In the genomic region with DNA sequence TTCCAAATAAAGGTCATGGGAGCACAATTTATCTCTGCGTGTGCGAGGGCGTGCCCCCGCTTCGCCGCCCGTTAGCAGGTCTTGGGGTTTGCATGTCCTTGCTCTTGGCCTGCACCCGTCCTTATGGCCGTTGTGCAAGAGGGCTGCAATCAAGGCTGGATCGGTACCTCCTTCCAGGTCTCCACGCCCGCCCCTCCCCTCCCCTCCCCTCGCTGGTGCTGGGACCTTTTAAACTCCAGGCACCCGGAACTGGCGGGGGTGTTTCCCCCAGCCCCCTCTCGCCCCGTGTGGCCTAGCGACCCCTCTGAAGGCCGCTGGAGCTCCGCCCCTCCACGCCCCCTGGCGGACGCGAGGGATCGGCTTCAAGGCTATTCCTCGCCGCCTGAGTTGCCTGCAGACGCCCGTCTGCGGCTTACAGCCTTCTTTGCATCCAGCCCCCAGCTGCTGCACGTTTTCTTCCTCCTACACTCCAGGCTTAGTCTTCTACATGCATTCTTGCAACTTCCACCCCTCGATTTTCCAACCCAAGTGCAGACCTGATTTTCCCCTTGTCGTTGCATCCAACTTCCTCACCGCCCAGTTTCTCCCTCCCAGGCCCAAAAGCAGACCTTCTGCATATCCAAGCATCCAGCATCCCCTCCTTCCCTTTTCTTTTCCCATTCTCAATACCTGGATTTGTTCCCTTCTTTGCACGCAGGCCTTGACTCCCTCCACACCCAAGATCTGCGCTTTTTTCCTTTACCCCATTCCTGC, we compare ENCODE assay signal across 8 cellular contexts. TPM values are rescaled to one million over a fixed set of nuclear protein-coding genes. Genes with fewer than 3 reads are reported as not detected.
DNase-seq lines count a peak whose midpoint lies in the region; ATAC-seq, FAIRE-seq and TF ChIP-seq lines count a peak whose summit lies in the region.

No MANE protein-coding gene starts in this region.

- no peaks in the 10 kb centered on the region for H3K9me3 ChIP-seq in A549
- H3K9me3 ChIP-seq in keratinocyte (ENCODE audit: control insufficient read depth, low read depth, low read length): no peaks in the 10 kb centered on the region

- CTCF ChIA-PET in A549 (lab: Yijun Ruan, JAX): interaction anchor here (0.6 to 5.1 kb wide), 26 partner anchors 10 to 511 kb away, joined by 3 to 64 read pairs (median 4); a partner anchor contains a TSS

- ATAC-seq in A549: peak; percentile 80 to 87
- ATAC-seq in GM18505 (IDR thresholded peaks at IDR 0.05; ENCODE audit: unreplicated experiment): peak; percentile 69
- ATAC-seq in HG03025 (IDR thresholded peaks at IDR 0.05; ENCODE audit: low FRiP score, unreplicated experiment): peak; percentile 74

- peak; percentile 76 to 81 for DNase-seq in A549 (ENCODE audit: low read depth in 1 of 2, low spot score in 1 of 2)
- DNase-seq in NCI-H2107 treated with DMSO at 0.1 percent for 48 hours (lab: John Stamatoyannopoulos, UW; ENCODE audit: unreplicated experiment): peak; percentile 43
- peak in 59 of 61 donors; percentile 28 to 86 (median 71) for DNase-seq in caudate nucleus (lab: John Stamatoyannopoulos, UW)
- no peak for DNase-seq in keratinocyte (ENCODE audit: low read depth, low spot score)
- peak; percentile 57 to 73 (median 65) for DNase-seq in stimulated activated CD4-positive, alpha-beta T cell treated with anti-CD3 and anti-CD28 coated beads, Interleukin-12 subunit alpha, Interleukin-12 subunit beta, amount 100 ng/mL, for 48 hours (ENCODE audit: low read depth in 2 of 3, low spot score in 1 of 3)

- H3K4me3 ChIP-seq in A549 (peak overlapping the region; percentile 96), WI38 (ENCODE audit: low read depth, low read length) (peak overlapping the region; percentile 97), keratinocyte (ENCODE audit: control insufficient read depth in 2 of 3, extremely low read depth in 1 of 3, insufficient read depth in 2 of 3, low read depth in 1 of 3, low read length in 3 of 3) (peak overlapping the region; percentile 85 to 99 (median 95))

- H2AFZ ChIP-seq in keratinocyte (ENCODE audit: control insufficient read depth, low read length): peak overlapping the region; percentile 95

- H4K20me1 ChIP-seq in keratinocyte (ENCODE audit: control insufficient read depth, extremely low read depth, insufficient read depth, low read length): no peaks in the 10 kb centered on the region

- peaks cover 3 to 5% of the 10 kb centered on the region in 2 experiments for H3K36me3 ChIP-seq in keratinocyte (ENCODE audit: control insufficient read depth in 2 of 2, extremely low read depth in 1 of 2, insufficient read depth in 2 of 2, low read length in 2 of 2)

- peaks cover 7% of the 10 kb centered on the region for H3K79me2 ChIP-seq in keratinocyte (ENCODE audit: control insufficient read depth, insufficient read depth, low read length)

- peak overlapping the region; percentile 78 for H3K9ac ChIP-seq in keratinocyte (ENCODE audit: control insufficient read depth, extremely low read depth, insufficient read depth, low read length)

- no peak for TF ChIP-seq EP300 in A549 (IDR thresholded peaks at IDR 0.05)

- H3K9me1 ChIP-seq in keratinocyte (ENCODE audit: control insufficient read depth, extremely low read depth, insufficient read depth, low read length): no peaks in the 10 kb centered on the region

- H3K27me3 ChIP-seq in keratinocyte (ENCODE audit: control insufficient read depth, extremely low read depth, insufficient read depth, low read length): no peaks in the 10 kb centered on the region

- FAIRE-seq in A549 (lab: Jason Lieb, UNC): no peak
- FAIRE-seq in keratinocyte (lab: Jason Lieb, UNC): no peak

- peak overlapping the region; percentile 86 to 90 for H3K27ac ChIP-seq in A549
- H3K27ac ChIP-seq in caudate nucleus (ENCODE audit: low read depth, low read length): peak overlapping the region; percentile 82
- H3K27ac ChIP-seq in keratinocyte (ENCODE audit: control insufficient read depth, insufficient read depth, low read length): peak overlapping the region; percentile 71

- TF ChIP-seq RAD21 in A549 (conservative IDR thresholded peaks at IDR 0.05 in 1 of 2, IDR thresholded peaks at IDR 0.05 in 1 of 2): peak; percentile 20 to 43; a peak in 3 of 5 replicates

- TF ChIP-seq POLR2A in A549 (IDR thresholded peaks at IDR 0.05; ENCODE audit: low read length): peak; percentile 42
- no peak for TF ChIP-seq POLR2A in GM18505 (IDR thresholded peaks at IDR 0.05; ENCODE audit: borderline replicate concordance, extremely low read depth, insufficient read depth, insufficient read length)

- H3K4me1 ChIP-seq in A549 (peaks cover 42% of the 10 kb centered on the region), keratinocyte (ENCODE audit: control insufficient read depth, extremely low read depth, insufficient read depth, low read length) (peaks cover 29% of the 10 kb centered on the region)

- dilution Hi-C loops in keratinocyte (cut with MboI; ENCODE audit: extremely low pct_ligation_motif_present, low sequenced_read_pairs): no loop called here

- POLR2A ChIA-PET in A549 (lab: Yijun Ruan, JAX): interaction anchor here (0.6 to 2.5 kb wide), 10 partner anchors 9 to 1084 kb away, joined by 3 to 50 read pairs (median 5); a partner anchor contains a TSS

- H3K4me2 ChIP-seq in A549 (peak overlapping the region; percentile 83), keratinocyte (ENCODE audit: control insufficient read depth, extremely low read depth, insufficient read depth, low read depth, low read length) (peak overlapping the region; percentile 99)

- under 1% methylated on average over 25 of the region's 36 CpGs for WGBS in A549 (ENCODE audit: missing lambda C conversion rate)

- TF ChIP-seq CTCF in A549 (IDR thresholded peaks at IDR 0.05): peak; percentile 69
- TF ChIP-seq CTCF in WI38 (IDR thresholded peaks at IDR 0.05; ENCODE audit: low read depth, low read length): peak; percentile 92
- peak; percentile 71 to 95 (median 82) for TF ChIP-seq CTCF in keratinocyte (optimal IDR thresholded peaks at IDR 0.05 in 1 of 3, IDR thresholded peaks at IDR 0.05 in 1 of 3, conservative IDR thresholded peaks at IDR 0.05 in 1 of 3; ENCODE audit: extremely low read depth in 1 of 3, insufficient read depth in 2 of 3, low read length in 3 of 3)

TF ChIP-seq in A549, 52 proteins besides CTCF, POLR2A, EP300 and RAD21:
- TF ChIP-seq ESRRA (IDR thresholded peaks at IDR 0.05; ENCODE audit: borderline replicate concordance, low read length): no peak
- peak; percentile 59 for TF ChIP-seq PHF8 (IDR thresholded peaks at IDR 0.05; ENCODE audit: borderline replicate concordance, low read depth)
- TF ChIP-seq SMC3 (IDR thresholded peaks at IDR 0.05): peak; percentile 74
- 0 out of 2 replicates have a peak, but pooled peaks have one; percentile 9 for TF ChIP-seq HDAC2 (IDR thresholded peaks at IDR 0.05)
- peak; percentile 87 for TF ChIP-seq CEBPB (IDR thresholded peaks at IDR 0.05)
- TF ChIP-seq JUN (IDR thresholded peaks at IDR 0.05): 0 out of 5 replicates have a peak, but pooled peaks of 1 of the 2 experiments have one; percentile 22
- no peak for TF ChIP-seq HOXB5 (CRISPR knock-in tag; IDR thresholded peaks at IDR 0.05)
- 0 out of 2 replicates have a peak, but pooled peaks have one; percentile 20 for TF ChIP-seq GATA3 (IDR thresholded peaks at IDR 0.05; ENCODE audit: borderline replicate concordance)
- TF ChIP-seq NPAS2 (CRISPR knock-in tag; IDR thresholded peaks at IDR 0.05; ENCODE audit: borderline replicate concordance): no peak
- no peak for TF ChIP-seq CHD2 (IDR thresholded peaks at IDR 0.05; ENCODE audit: low read length, partially characterized antibody)
- no peak for TF ChIP-seq RARB (CRISPR knock-in tag; IDR thresholded peaks at IDR 0.05)

RNA-seq across cellular contexts. Expression of a gene that starts 0.6 kb away (rescaled TPM):
- 272 and 346 TPM in 2 replicates for polyA plus RNA-seq in A549 (2011; rRNA removed)
- polyA plus RNA-seq in A549 (2012; cell fraction: cytosol; rRNA removed): 70.4 and 70.8 TPM in 2 replicates
- polyA plus RNA-seq in A549 (2012; cell fraction: nucleus; rRNA removed): 54.0 and 77.2 TPM in 2 replicates
- 137 to 180 TPM (median 173 TPM) in 3 replicates for polyA plus RNA-seq in A549 (2017; fragmentation: RNase III; extraction: RNeasy Plus Mini Kit Qiagen cat#74134 plus additional on column Dnase treatment)
- 105 and 120 TPM in 2 replicates for polyA minus RNA-seq in A549 (2011; rRNA and poly(A)+ RNA removed)
- 96.3 to 160 TPM (median 116 TPM) in 3 replicates for polyA plus RNA-seq in keratinocyte
- 70.3 TPM for polyA plus RNA-seq in keratinocyte (2011; ENCODE audit: low read depth)
- 68.2 and 118 TPM in 2 replicates for polyA plus RNA-seq in keratinocyte (2011; cell fraction: cytosol; rRNA removed)
- polyA plus RNA-seq in keratinocyte (2011; cell fraction: nucleus; rRNA removed): 83.7 and 116 TPM in 2 replicates
- 46.5 and 96.9 TPM in 2 replicates for polyA plus RNA-seq in keratinocyte (2012; ENCODE audit: low replicate concordance)
- polyA minus RNA-seq in keratinocyte: 29.0 to 119 TPM (median 77.0 TPM) in 3 replicates
- polyA minus RNA-seq in keratinocyte (2011; cell fraction: cytosol; rRNA and poly(A)+ RNA removed): 67.3 TPM
- polyA minus RNA-seq in keratinocyte (2011; cell fraction: nucleus; rRNA and poly(A)+ RNA removed): 36.9 and 61.1 TPM in 2 replicates

RNA-seq across cellular contexts. Expression of a gene that starts 11.8 kb away (rescaled TPM):
- polyA plus RNA-seq in A549 (2011; rRNA removed) (19.3 and 22.0 TPM in 2 replicates), A549 (2017; fragmentation: RNase III; extraction: RNeasy Plus Mini Kit Qiagen cat#74134 plus additional on column Dnase treatment) (5.9 to 6.5 TPM (median 6.4 TPM) in 3 replicates), keratinocyte (12.7 to 18.4 TPM (median 13.5 TPM) in 3 replicates)
- 4.2 and 5.1 TPM in 2 replicates for polyA plus RNA-seq in A549 (2012; cell fraction: cytosol; rRNA removed)
- 4.0 and 6.5 TPM in 2 replicates for polyA plus RNA-seq in A549 (2012; cell fraction: nucleus; rRNA removed)
- 30.1 and 31.1 TPM in 2 replicates for polyA minus RNA-seq in A549 (2011; rRNA and poly(A)+ RNA removed)
- polyA plus RNA-seq in keratinocyte (2011; ENCODE audit: low read depth): 6.0 TPM
- polyA plus RNA-seq in keratinocyte (2011; cell fraction: cytosol; rRNA removed): 6.0 and 11.1 TPM in 2 replicates
- polyA plus RNA-seq in keratinocyte (2011; cell fraction: nucleus; rRNA removed): 24.6 and 27.8 TPM in 2 replicates
- polyA plus RNA-seq in keratinocyte (2012; ENCODE audit: low replicate concordance): 5.0 and 7.5 TPM in 2 replicates
- polyA minus RNA-seq in keratinocyte: 11.8 to 46.8 TPM (median 28.3 TPM) in 3 replicates
- 10.4 TPM for polyA minus RNA-seq in keratinocyte (2011; cell fraction: cytosol; rRNA and poly(A)+ RNA removed)
- 45.1 and 71.0 TPM in 2 replicates for polyA minus RNA-seq in keratinocyte (2011; cell fraction: nucleus; rRNA and poly(A)+ RNA removed)
